14 cellular contexts compared by ENCODE assay signal in genomic region chr7:6252748-6253147, GRCh38. TPM values are rescaled to one million over a fixed set of nuclear protein-coding genes. Genes with fewer than 3 reads are reported as not detected.
DNase-seq lines count a peak whose midpoint lies in the region; TF ChIP-seq lines count a peak whose summit lies in the region.
"Had no signal": no experiment of that assay in that cellular context is flagged by ENCODE, and none has a peak within 500 bp of the region (broad histone marks: within the 10 kb centered on the region; RNA-seq: fewer than 3 reads in every experiment).

No MANE protein-coding gene starts in this region.

- no peaks in the 10 kb centered on the region for H4K20me1 ChIP-seq in mammary epithelial cell (ENCODE audit: insufficient read depth, low read length)

- in situ Hi-C loops in mammary epithelial cell (cut with MboI; ENCODE audit: low sequenced_read_pairs in 2 of 2): no loop called here

- no peaks in the 10 kb centered on the region for H3K36me3 ChIP-seq in mammary epithelial cell (ENCODE audit: insufficient read depth, low read length)
- no peaks in the 10 kb centered on the region for H3K36me3 ChIP-seq in breast epithelium
- H3K36me3 ChIP-seq in ascending aorta: no peaks in the 10 kb centered on the region
- H3K36me3 ChIP-seq in tibial artery: no peaks in the 10 kb centered on the region
- no peaks in the 10 kb centered on the region for H3K36me3 ChIP-seq in sigmoid colon
- H3K36me3 ChIP-seq: tibial nerve had no signal

- dilution Hi-C loops in mammary epithelial cell (cut with HindIII; ENCODE audit: low sequenced_read_pairs): no loop called here

- intact Hi-C loops in mammary epithelial cell (cut with micrococcal nuclease): loop anchor here (2.0 to 5.0 kb wide), 2 partner anchors 18 to 75 kb away; no protein-coding TSS in a partner anchor
- intact Hi-C loops in breast epithelium (cut with DNase I; ENCODE audit: low total_unique reads): no loop called here
- intact Hi-C loops in ascending aorta (cut with DNase I): no loop called here
- intact Hi-C loops in tibial artery (cut with DNase I; ENCODE audit: low total_unique reads): no loop called here
- intact Hi-C loops in sigmoid colon (cut with DNase I): no loop called here

- BruUV-seq in mammary epithelial cell (replicated peaks; lab: Mats Ljungman, UMichigan): TSS peak; percentile 91

- H3K27ac ChIP-seq in mammary epithelial cell (ENCODE audit: insufficient read depth, low read depth, low read length): peak overlapping the region; percentile 98
- H3K27ac ChIP-seq in breast epithelium: no peak overlapping the region
- peak overlapping the region; percentile 14 to 27 for H3K27ac ChIP-seq in ascending aorta
- H3K27ac ChIP-seq in tibial artery: peak overlapping the region; percentile 9 to 42
- H3K27ac ChIP-seq in sigmoid colon: peak overlapping the region in 1 of 4 donors; percentile 35

- no peak for TF ChIP-seq EP300 in sigmoid colon (IDR thresholded peaks at IDR 0.05)

- H3K9me3 ChIP-seq in mammary epithelial cell (replicated peaks; ENCODE audit: insufficient read depth, low read length) (no peaks in the 10 kb centered on the region), breast epithelium (no peaks in the 10 kb centered on the region), ascending aorta (no peaks in the 10 kb centered on the region), tibial artery (no peaks in the 10 kb centered on the region), sigmoid colon (no peaks in the 10 kb centered on the region)
- H3K9me3 ChIP-seq: tibial nerve had no signal

- TF ChIP-seq CTCF in mammary epithelial cell (conservative IDR thresholded peaks at IDR 0.05 in 1 of 2, IDR thresholded peaks at IDR 0.05 in 1 of 2; ENCODE audit: extremely low read depth in 1 of 2, insufficient read depth in 1 of 2, low read depth in 1 of 2, low read length in 2 of 2) (no peak), breast epithelium (IDR thresholded peaks at IDR 0.05) (no peak), ascending aorta (IDR thresholded peaks at IDR 0.05) (no peak), fibroblast of the aortic adventitia (IDR thresholded peaks at IDR 0.05; ENCODE audit: insufficient read depth, low read length) (no peak), tibial artery (IDR thresholded peaks at IDR 0.05) (no peak), sigmoid colon (IDR thresholded peaks at IDR 0.05) (no peak)

- H3K79me2 ChIP-seq in mammary epithelial cell (ENCODE audit: insufficient read depth, low read length): peaks cover 92% of the 10 kb centered on the region

- peak overlapping the region in 2 of 3 experiments; percentile 15 to 29 for H3K4me3 ChIP-seq in mammary epithelial cell (replicated peaks in 1 of 3; ENCODE audit: insufficient read depth in 1 of 3, low read depth in 2 of 3, low read length in 3 of 3)
- H3K4me3 ChIP-seq in breast epithelium: no peak overlapping the region
- H3K4me3 ChIP-seq in ascending aorta: peak overlapping the region in 1 of 2 donors; percentile 16
- H3K4me3 ChIP-seq in fibroblast of the aortic adventitia (ENCODE audit: low read depth, low read length): no peak overlapping the region
- H3K4me3 ChIP-seq in tibial artery: no peak overlapping the region
- H3K4me3 ChIP-seq in sigmoid colon: no peak overlapping the region
- H3K4me3 ChIP-seq: tibial nerve had no signal

- CTCF ChIA-PET in mammary epithelial cell (lab: Charles Lee; ENCODE audit: low non-redundant PET): no interaction called here

- peak; percentile 16 for DNase-seq in mammary epithelial cell
- DNase-seq in breast epithelium (ENCODE audit: low spot score in 2 of 2): no peak
- DNase-seq in ascending aorta (ENCODE audit: low spot score in 2 of 2): no peak
- DNase-seq in fibroblast of the aortic adventitia (ENCODE audit: low read depth): peak; percentile 73
- no peak for DNase-seq in tibial artery
- DNase-seq in sigmoid colon: no peak
- DNase-seq in Ammon's horn (ENCODE audit: low spot score): no peak
- no peak for DNase-seq in activated CD4-positive, alpha-beta T cell treated with anti-CD3 and anti-CD28 coated beads, Interleukin-2, amount 50 U/mL, for 48 hours
- DNase-seq: 8988T; activated naive CD4-positive, alpha-beta T cell treated with Interleukin-2 at 50 U/mL for 16 hours; CD8-positive, alpha-beta memory T cell; mesendoderm; NCI-H2029 had no signal

- H2AFZ ChIP-seq in mammary epithelial cell (ENCODE audit: low read depth, low read length): no peak overlapping the region

- TF ChIP-seq POLR2A in breast epithelium (IDR thresholded peaks at IDR 0.05): no peak
- TF ChIP-seq POLR2A in sigmoid colon (IDR thresholded peaks at IDR 0.05): no peak

- no peaks in the 10 kb centered on the region for H3K27me3 ChIP-seq in mammary epithelial cell (ENCODE audit: insufficient read depth, low read length)
- H3K27me3 ChIP-seq in breast epithelium: no peaks in the 10 kb centered on the region
- H3K27me3 ChIP-seq in ascending aorta: no peaks in the 10 kb centered on the region
- H3K27me3 ChIP-seq in tibial artery: no peaks in the 10 kb centered on the region
- no peaks in the 10 kb centered on the region for H3K27me3 ChIP-seq in sigmoid colon
- H3K27me3 ChIP-seq: tibial nerve had no signal

- H3K9ac ChIP-seq in mammary epithelial cell (ENCODE audit: insufficient read depth, low read length): peak overlapping the region; percentile 88

- WGBS in mammary epithelial cell (ENCODE audit: low coverage, missing lambda C conversion rate): 7% methylated on average over 2 of the region's 2 CpGs
- 79 to 85% methylated on average over 2 of the region's 2 CpGs for WGBS in sigmoid colon, 2 donors

- H3K4me2 ChIP-seq in mammary epithelial cell (ENCODE audit: insufficient read depth, low read depth, low read length): peak overlapping the region; percentile 89

- peaks cover 49% of the 10 kb centered on the region for H3K4me1 ChIP-seq in mammary epithelial cell (ENCODE audit: insufficient read depth, low read length)
- peaks cover 0 to 3% of the 10 kb centered on the region in 2 donors for H3K4me1 ChIP-seq in breast epithelium
- H3K4me1 ChIP-seq in ascending aorta: peaks cover 32 to 53% of the 10 kb centered on the region in 2 donors
- peaks cover 0 to 89% (median 51%) of the 10 kb centered on the region in 4 donors for H3K4me1 ChIP-seq in tibial artery
- H3K4me1 ChIP-seq in sigmoid colon: peaks cover 0 to 27% (median 20%) of the 10 kb centered on the region in 4 donors

RNA-seq across cellular contexts. Expression of gene CYTH3, which starts 19.7 kb away (rescaled TPM):
- total RNA-seq in mammary epithelial cell (10 to 100 TPM; 33.3 to 33.7 TPM), breast epithelium (10 to 100 TPM; 23.6 to 46.4 (median 33.4) TPM), ascending aorta (51.8 TPM), fibroblast of the aortic adventitia (ENCODE audit: low replicate concordance) (27.1 and 28.2 TPM in 2 replicates), sigmoid colon (10 to 100 TPM; 27.1 to 34.8 (median 29.3) TPM)
- polyA plus RNA-seq in mammary epithelial cell (42.9 TPM), sigmoid colon (10 to 100 TPM in 1 of 3 donors, 1 to 10 TPM in 2; 6.5 to 10.1 (median 9.0) TPM)
- polyA minus RNA-seq in mammary epithelial cell: 23.5 TPM

Comparison
In these comparisons a context has a peak if more than half of its experiments do, and no peak if none do; other contexts are left out.
1. DNase-seq: peak in mammary epithelial cell (single experiment) and fibroblast of the aortic adventitia (single experiment); none in breast epithelium (0 of 2), ascending aorta (0 of 2), tibial artery (0 of 2), sigmoid colon (single experiment), Ammon's horn (single experiment) and activated CD4-positive, alpha-beta T cell treated with anti-CD3 and anti-CD28 coated beads, Interleukin-2, amount 50 U/mL, for 48 hours (0 of 2).
2. H3K27ac ChIP-seq: peak in mammary epithelial cell (single experiment), ascending aorta (2 of 2) and tibial artery (2 of 2); none in breast epithelium (0 of 2).
3. H3K4me3 ChIP-seq: peak in mammary epithelial cell (2 of 3); none in breast epithelium (0 of 3), fibroblast of the aortic adventitia (single experiment), tibial artery (0 of 2) and sigmoid colon (0 of 4).